22 cellular contexts compared by ENCODE assay signal in the genomic region with DNA sequence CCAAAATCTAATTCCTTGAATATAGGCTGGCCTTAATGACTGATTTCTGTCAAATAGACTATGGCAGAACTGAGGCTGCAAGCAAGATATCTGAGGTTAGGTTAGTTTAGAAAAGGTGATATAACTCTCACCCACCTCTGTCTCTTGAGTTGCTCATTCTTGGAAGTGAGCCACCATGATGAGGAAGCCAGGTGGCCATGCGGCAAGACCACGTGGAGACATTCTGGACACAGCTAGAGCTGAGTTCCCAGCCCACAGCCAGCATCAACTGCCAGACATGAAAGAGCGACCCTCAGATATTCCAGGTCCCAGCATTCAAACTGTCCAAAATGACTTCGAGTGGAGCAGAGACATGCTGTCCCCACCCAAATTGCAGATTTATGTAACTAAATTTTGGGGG.
"Had no signal": no experiment of that assay in that cellular context is flagged by ENCODE, and none has a peak within 500 bp of the region (broad histone marks: within the 10 kb centered on the region; RNA-seq: fewer than 3 reads in every experiment).

No MANE protein-coding gene starts in this region.

- H3K4me1 Mint-ChIP-seq: activated CD4-positive, alpha-beta T cell treated with anti-CD3 and anti-CD28 coated beads, Interleukin-2, amount 10 ng/mL, durations not matched to agents 7 days and 5 days; immature natural killer cell had no signal

- FAIRE-seq: astrocyte, endothelial cell of umbilical vein had no signal

- H3K9me3 ChIP-seq: tibial nerve, uterus had no signal

- H3K27ac ChIP-seq: coronary artery, tibial nerve, uterus had no signal

- H3K36me3 ChIP-seq: uterus had no signal

- H3K27me3 Mint-ChIP-seq: activated CD4-positive, alpha-beta T cell treated with anti-CD3 and anti-CD28 coated beads, Interleukin-2, amount 10 ng/mL, durations not matched to agents 7 days and 5 days; memory B cell; natural killer cell treated with Interleukin-12 subunit alpha and Interleukin-12 subunit beta and Interleukin-15 and Interleukin-18, amount 100 ng/mL, for 72 hours had no signal

- H3K4me3 ChIP-seq: coronary artery, tibial nerve, uterus had no signal

- H3K4me1 ChIP-seq: uterus had no signal

- ATAC-seq: left lobe of liver; natural killer cell treated with Interleukin-12 subunit alpha and Interleukin-12 subunit beta and Interleukin-15 and Interleukin-18, amount 100 ng/mL, for 72 hours had no signal

- DNase-seq: activated CD4-positive, alpha-beta T cell treated with anti-CD3 and anti-CD28 coated beads, Interleukin-2, amount 10 ng/mL, durations not matched to agents 7 days and 5 days; activated CD4-positive, CD25-positive, alpha-beta regulatory T cell; activated naive CD4-positive, alpha-beta T cell treated with anti-CD3 and anti-CD28 coated beads, Interleukin-2, amount 50 U/mL, for 16 hours; activated T-cell treated with anti-CD3 and anti-CD28 coated beads for 4 hours; effector CD4-positive, alpha-beta T cell; foreskin fibroblast; immature natural killer cell; nucleus accumbens; posterior cingulate gyrus; stimulated activated CD4-positive, alpha-beta T cell treated with anti-CD3 and anti-CD28 coated beads, Interleukin-15, amount 100 ng/mL, for 24 hours; stimulated activated CD4-positive, alpha-beta T cell treated with anti-CD3 and anti-CD28 coated beads, Interleukin-4, amount 100 ng/mL, for 1 hour; stimulated activated naive CD4-positive, alpha-beta T cell treated with Interleukin-2 at 50 U/mL for 16 hours; substantia nigra; uterus had no signal

- H3K9me3 Mint-ChIP-seq: activated CD4-positive, alpha-beta T cell treated with anti-CD3 and anti-CD28 coated beads, Interleukin-2, amount 10 ng/mL, durations not matched to agents 7 days and 5 days; immature natural killer cell; memory B cell; natural killer cell treated with Interleukin-12 subunit alpha and Interleukin-12 subunit beta and Interleukin-15 and Interleukin-18, amount 100 ng/mL, for 72 hours; T-helper 2 cell treated with Interferon-gamma antibody and Interleukin-4, amounts not matched to agents 5 μg/mL and 100 μg/mL, for 36 hours had no signal

- H3K27me3 ChIP-seq: tibial nerve, uterus had no signal

- H3K4me3 Mint-ChIP-seq: activated CD4-positive, alpha-beta T cell treated with anti-CD3 and anti-CD28 coated beads, Interleukin-2, amount 10 ng/mL, durations not matched to agents 7 days and 5 days; immature natural killer cell; memory B cell; natural killer cell treated with Interleukin-12 subunit alpha and Interleukin-12 subunit beta and Interleukin-15 and Interleukin-18, amount 100 ng/mL, for 72 hours; T-helper 2 cell treated with Interferon-gamma antibody and Interleukin-4, amounts not matched to agents 5 μg/mL and 100 μg/mL, for 36 hours had no signal

- H3K27ac Mint-ChIP-seq: activated CD4-positive, alpha-beta T cell treated with anti-CD3 and anti-CD28 coated beads, Interleukin-2, amount 10 ng/mL, durations not matched to agents 7 days and 5 days; immature natural killer cell; memory B cell; natural killer cell treated with Interleukin-12 subunit alpha and Interleukin-12 subunit beta and Interleukin-15 and Interleukin-18, amount 100 ng/mL, for 72 hours; T-helper 2 cell treated with Interferon-gamma antibody and Interleukin-4, amounts not matched to agents 5 μg/mL and 100 μg/mL, for 36 hours had no signal
